Comparison of ENCODE assay signal across 2 cellular contexts in genomic region chr7:151047979-151048763, GRCh38.
TF ChIP-seq lines count a peak whose summit lies in the region.

ASIC3 (plus strand) TSS chr7:151048531; CDS start chr7:151048886, 355 bp downstream.

TF ChIP-seq in HEK293, 187 proteins besides CTCF, POLR2A, EP300 and RAD21 (continued from another document):
- TF ChIP-seq INSM2 (tag by site-specific recombination; IDR thresholded peaks at IDR 0.05): no peak
- TF ChIP-seq ZNF391 (tag by site-specific recombination; IDR thresholded peaks at IDR 0.05; ENCODE audit: borderline replicate concordance, low read depth): no peak
- peak; percentile 57 for TF ChIP-seq ZNF600 (tag by site-specific recombination; IDR thresholded peaks at IDR 0.05)
- peak; percentile 89 for TF ChIP-seq GLIS1 (tag by site-specific recombination; IDR thresholded peaks at IDR 0.05)
- no peak for TF ChIP-seq HIC1 (tag by site-specific recombination; IDR thresholded peaks at IDR 0.05)
- TF ChIP-seq GLIS2 (tag by site-specific recombination; IDR thresholded peaks at IDR 0.05): peak; percentile 45; the same call in 1 of the 2 replicates

TF ChIP-seq in GM12878, 131 proteins besides CTCF, POLR2A, EP300 and RAD21 (continued from another document):
- TF ChIP-seq HCFC1 (IDR thresholded peaks at IDR 0.05; ENCODE audit: low read length): no peak
- TF ChIP-seq BCL3 (IDR thresholded peaks at IDR 0.05; ENCODE audit: borderline replicate concordance, insufficient read depth, low read depth, low read length, poor library complexity, severe bottlenecking): no peak
- TF ChIP-seq SREBF2 (IDR thresholded peaks at IDR 0.05; ENCODE audit: low read length): no peak
- TF ChIP-seq ZNF217 (IDR thresholded peaks at IDR 0.05): no peak
- no peak for TF ChIP-seq CHD1 (IDR thresholded peaks at IDR 0.05; ENCODE audit: low read depth, low read length)
- TF ChIP-seq PKNOX1 (IDR thresholded peaks at IDR 0.05): no peak
- TF ChIP-seq BRCA1 (IDR thresholded peaks at IDR 0.05; ENCODE audit: low read depth, low read length): no peak
- TF ChIP-seq USF2 (IDR thresholded peaks at IDR 0.05; ENCODE audit: borderline replicate concordance, low read depth, low read length): no peak
- no peak for TF ChIP-seq NFXL1 (IDR thresholded peaks at IDR 0.05; ENCODE audit: borderline replicate concordance)
- no peak for TF ChIP-seq IKZF1 (conservative IDR thresholded peaks at IDR 0.05)
- TF ChIP-seq, protein P1, sequence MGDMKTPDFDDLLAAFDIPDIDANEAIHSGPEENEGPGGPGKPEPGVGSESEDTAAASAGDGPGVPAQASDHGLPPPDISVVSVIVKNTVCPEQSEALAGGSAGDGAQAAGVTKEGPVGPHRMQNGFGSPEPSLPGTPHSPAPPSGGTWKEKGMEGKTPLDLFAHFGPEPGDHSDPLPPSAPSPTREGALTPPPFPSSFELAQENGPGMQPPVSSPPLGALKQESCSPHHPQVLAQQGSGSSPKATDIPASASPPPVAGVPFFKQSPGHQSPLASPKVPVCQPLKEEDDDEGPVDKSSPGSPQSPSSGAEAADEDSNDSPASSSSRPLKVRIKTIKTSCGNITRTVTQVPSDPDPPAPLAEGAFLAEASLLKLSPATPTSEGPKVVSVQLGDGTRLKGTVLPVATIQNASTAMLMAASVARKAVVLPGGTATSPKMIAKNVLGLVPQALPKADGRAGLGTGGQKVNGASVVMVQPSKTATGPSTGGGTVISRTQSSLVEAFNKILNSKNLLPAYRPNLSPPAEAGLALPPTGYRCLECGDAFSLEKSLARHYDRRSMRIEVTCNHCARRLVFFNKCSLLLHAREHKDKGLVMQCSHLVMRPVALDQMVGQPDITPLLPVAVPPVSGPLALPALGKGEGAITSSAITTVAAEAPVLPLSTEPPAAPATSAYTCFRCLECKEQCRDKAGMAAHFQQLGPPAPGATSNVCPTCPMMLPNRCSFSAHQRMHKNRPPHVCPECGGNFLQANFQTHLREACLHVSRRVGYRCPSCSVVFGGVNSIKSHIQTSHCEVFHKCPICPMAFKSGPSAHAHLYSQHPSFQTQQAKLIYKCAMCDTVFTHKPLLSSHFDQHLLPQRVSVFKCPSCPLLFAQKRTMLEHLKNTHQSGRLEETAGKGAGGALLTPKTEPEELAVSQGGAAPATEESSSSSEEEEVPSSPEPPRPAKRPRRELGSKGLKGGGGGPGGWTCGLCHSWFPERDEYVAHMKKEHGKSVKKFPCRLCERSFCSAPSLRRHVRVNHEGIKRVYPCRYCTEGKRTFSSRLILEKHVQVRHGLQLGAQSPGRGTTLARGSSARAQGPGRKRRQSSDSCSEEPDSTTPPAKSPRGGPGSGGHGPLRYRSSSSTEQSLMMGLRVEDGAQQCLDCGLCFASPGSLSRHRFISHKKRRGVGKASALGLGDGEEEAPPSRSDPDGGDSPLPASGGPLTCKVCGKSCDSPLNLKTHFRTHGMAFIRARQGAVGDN (IDR thresholded peaks at IDR 0.05): no peak
- no peak for TF ChIP-seq CREM (IDR thresholded peaks at IDR 0.05; ENCODE audit: low read depth)
- no peak for TF ChIP-seq ZNF207 (IDR thresholded peaks at IDR 0.05; ENCODE audit: borderline replicate concordance)
- no peak for TF ChIP-seq SRF (IDR thresholded peaks at IDR 0.05; ENCODE audit: low read depth in 2 of 2, low read length in 2 of 2)
- TF ChIP-seq NRF1 (conservative IDR thresholded peaks at IDR 0.05; ENCODE audit: low read depth, low read length): no peak
